In the genomic region with DNA sequence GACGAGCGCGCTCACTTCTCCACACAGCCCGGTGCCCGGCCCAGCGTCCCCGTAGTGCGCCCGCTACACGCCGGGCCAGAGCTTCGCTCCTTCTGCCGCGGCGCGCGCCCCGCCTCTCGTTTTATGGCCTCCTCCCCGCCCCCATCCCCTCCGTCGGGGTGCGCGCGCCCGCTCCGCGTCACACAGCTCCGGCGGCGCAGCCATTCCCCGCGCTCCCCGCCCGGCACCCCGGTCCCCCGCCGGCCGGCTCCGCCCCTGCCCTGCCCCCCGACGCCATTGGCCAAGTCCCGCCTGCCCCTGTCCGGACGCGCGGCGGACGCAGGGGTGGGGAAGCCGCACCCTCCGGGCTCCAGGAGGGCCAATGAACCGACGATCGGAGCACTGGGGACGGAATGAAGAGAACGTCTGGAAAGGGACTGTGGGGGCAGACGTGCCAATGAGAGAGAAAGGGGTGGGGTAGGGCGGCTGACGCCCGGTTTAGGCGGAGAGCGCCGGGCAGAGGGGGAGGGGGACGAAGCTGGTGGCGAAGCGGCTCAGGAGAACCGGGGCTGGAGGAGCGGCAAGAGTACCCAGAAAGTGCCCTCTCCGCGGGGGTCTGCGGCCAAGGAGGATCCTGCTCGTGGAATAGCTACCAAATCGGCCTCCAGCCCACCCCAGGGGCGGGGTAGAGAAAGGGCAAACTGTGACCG, we compare ENCODE assay signal across 1 cellular context.
TF ChIP-seq lines count a peak whose summit lies in the region.

A gene with protein sequence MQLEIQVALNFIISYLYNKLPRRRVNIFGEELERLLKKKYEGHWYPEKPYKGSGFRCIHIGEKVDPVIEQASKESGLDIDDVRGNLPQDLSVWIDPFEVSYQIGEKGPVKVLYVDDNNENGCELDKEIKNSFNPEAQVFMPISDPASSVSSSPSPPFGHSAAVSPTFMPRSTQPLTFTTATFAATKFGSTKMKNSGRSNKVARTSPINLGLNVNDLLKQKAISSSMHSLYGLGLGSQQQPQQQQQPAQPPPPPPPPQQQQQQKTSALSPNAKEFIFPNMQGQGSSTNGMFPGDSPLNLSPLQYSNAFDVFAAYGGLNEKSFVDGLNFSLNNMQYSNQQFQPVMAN (minus strand): TSS at position 94 of the 689 bp plus-strand sequence. CDS start 2,337 bp downstream, outside the sequence.

TF ChIP-seq in K562, 482 proteins besides CTCF, POLR2A, EP300 and RAD21 (continued from another document and continues in another):
- TF ChIP-seq, protein P1, sequence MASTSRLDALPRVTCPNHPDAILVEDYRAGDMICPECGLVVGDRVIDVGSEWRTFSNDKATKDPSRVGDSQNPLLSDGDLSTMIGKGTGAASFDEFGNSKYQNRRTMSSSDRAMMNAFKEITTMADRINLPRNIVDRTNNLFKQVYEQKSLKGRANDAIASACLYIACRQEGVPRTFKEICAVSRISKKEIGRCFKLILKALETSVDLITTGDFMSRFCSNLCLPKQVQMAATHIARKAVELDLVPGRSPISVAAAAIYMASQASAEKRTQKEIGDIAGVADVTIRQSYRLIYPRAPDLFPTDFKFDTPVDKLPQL (IDR thresholded peaks at IDR 0.05; ENCODE audit: extremely low read depth, insufficient read length) = peak; percentile 54
- no peak for TF ChIP-seq MAFK (IDR thresholded peaks at IDR 0.05; ENCODE audit: low read length)
- TF ChIP-seq RBM22 (IDR thresholded peaks at IDR 0.05; ENCODE audit: low read depth, low read length, poor library complexity, severe bottlenecking) = peak; percentile 97
- no peak for TF ChIP-seq NBN (IDR thresholded peaks at IDR 0.05; ENCODE audit: low read depth)
- TF ChIP-seq, protein P2, sequence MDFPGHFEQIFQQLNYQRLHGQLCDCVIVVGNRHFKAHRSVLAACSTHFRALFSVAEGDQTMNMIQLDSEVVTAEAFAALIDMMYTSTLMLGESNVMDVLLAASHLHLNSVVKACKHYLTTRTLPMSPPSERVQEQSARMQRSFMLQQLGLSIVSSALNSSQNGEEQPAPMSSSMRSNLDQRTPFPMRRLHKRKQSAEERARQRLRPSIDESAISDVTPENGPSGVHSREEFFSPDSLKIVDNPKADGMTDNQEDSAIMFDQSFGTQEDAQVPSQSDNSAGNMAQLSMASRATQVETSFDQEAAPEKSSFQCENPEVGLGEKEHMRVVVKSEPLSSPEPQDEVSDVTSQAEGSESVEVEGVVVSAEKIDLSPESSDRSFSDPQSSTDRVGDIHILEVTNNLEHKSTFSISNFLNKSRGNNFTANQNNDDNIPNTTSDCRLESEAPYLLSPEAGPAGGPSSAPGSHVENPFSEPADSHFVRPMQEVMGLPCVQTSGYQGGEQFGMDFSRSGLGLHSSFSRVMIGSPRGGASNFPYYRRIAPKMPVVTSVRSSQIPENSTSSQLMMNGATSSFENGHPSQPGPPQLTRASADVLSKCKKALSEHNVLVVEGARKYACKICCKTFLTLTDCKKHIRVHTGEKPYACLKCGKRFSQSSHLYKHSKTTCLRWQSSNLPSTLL (IDR thresholded peaks at IDR 0.05) = no peak
- 0 out of 2 replicates have a peak, but pooled peaks have one; percentile 15 for TF ChIP-seq ZC3H4 (CRISPR knock-in tag; IDR thresholded peaks at IDR 0.05; ENCODE audit: borderline replicate concordance)
- no peak for TF ChIP-seq CC2D1A (IDR thresholded peaks at IDR 0.05)
- TF ChIP-seq MTA2 (IDR thresholded peaks at IDR 0.05; ENCODE audit: low read depth) = 0 out of 2 replicates have a peak, but pooled peaks have one; percentile 19
- no peak for TF ChIP-seq XRCC4 (IDR thresholded peaks at IDR 0.05; ENCODE audit: extremely low read depth, insufficient read depth, insufficient read length)
- TF ChIP-seq RBM17 (IDR thresholded peaks at IDR 0.05; ENCODE audit: borderline replicate concordance, low read depth, low read length) = no peak
- no peak for TF ChIP-seq CREBBP (IDR thresholded peaks at IDR 0.05; ENCODE audit: low read depth, low read length)
- no peak for TF ChIP-seq HNRNPH1 (optimal IDR thresholded peaks at IDR 0.05; ENCODE audit: low read depth, low read length)
- TF ChIP-seq FOXP1 (CRISPR knock-in tag; IDR thresholded peaks at IDR 0.05) = peak; percentile 73; the same call in 1 of the 2 replicates
- 0 out of 2 replicates have a peak, but pooled peaks have one; percentile 31 for TF ChIP-seq PHTF2 (CRISPR knock-in tag; IDR thresholded peaks at IDR 0.05)
- no peak for TF ChIP-seq MED1 (CRISPR knock-in tag; IDR thresholded peaks at IDR 0.05; ENCODE audit: borderline replicate concordance)
- TF ChIP-seq, protein P3, sequence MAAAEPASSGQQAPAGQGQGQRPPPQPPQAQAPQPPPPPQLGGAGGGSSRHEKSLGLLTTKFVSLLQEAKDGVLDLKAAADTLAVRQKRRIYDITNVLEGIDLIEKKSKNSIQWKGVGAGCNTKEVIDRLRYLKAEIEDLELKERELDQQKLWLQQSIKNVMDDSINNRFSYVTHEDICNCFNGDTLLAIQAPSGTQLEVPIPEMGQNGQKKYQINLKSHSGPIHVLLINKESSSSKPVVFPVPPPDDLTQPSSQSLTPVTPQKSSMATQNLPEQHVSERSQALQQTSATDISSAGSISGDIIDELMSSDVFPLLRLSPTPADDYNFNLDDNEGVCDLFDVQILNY (CRISPR knock-in tag; IDR thresholded peaks at IDR 0.05) = no peak; the same call in 1 of the 2 replicates
- TF ChIP-seq SMARCA4 (IDR thresholded peaks at IDR 0.05) = no peak
- TF ChIP-seq SRSF3 (IDR thresholded peaks at IDR 0.05; ENCODE audit: insufficient read depth, low read length) = peak; percentile 71; the same call in 1 of the 2 replicates
- TF ChIP-seq SREBF1 (IDR thresholded peaks at IDR 0.05; ENCODE audit: borderline replicate concordance, low read depth, low read length) = no peak
- TF ChIP-seq KDM4B (IDR thresholded peaks at IDR 0.05; ENCODE audit: borderline replicate concordance in 2 of 2, low read depth in 1 of 2) = no peak; a peak in 1 of 4 replicates
- peak; percentile 94 for TF ChIP-seq CREM (IDR thresholded peaks at IDR 0.05; ENCODE audit: low read depth)
- peak; percentile 87 for TF ChIP-seq CXXC5 (CRISPR knock-in tag; IDR thresholded peaks at IDR 0.05)
- TF ChIP-seq, protein P4, sequence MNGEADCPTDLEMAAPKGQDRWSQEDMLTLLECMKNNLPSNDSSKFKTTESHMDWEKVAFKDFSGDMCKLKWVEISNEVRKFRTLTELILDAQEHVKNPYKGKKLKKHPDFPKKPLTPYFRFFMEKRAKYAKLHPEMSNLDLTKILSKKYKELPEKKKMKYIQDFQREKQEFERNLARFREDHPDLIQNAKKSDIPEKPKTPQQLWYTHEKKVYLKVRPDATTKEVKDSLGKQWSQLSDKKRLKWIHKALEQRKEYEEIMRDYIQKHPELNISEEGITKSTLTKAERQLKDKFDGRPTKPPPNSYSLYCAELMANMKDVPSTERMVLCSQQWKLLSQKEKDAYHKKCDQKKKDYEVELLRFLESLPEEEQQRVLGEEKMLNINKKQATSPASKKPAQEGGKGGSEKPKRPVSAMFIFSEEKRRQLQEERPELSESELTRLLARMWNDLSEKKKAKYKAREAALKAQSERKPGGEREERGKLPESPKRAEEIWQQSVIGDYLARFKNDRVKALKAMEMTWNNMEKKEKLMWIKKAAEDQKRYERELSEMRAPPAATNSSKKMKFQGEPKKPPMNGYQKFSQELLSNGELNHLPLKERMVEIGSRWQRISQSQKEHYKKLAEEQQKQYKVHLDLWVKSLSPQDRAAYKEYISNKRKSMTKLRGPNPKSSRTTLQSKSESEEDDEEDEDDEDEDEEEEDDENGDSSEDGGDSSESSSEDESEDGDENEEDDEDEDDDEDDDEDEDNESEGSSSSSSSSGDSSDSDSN (IDR thresholded peaks at IDR 0.05; ENCODE audit: borderline replicate concordance in 1 of 2, low read depth in 2 of 2, low read length in 2 of 2) = peak in 1 of 2 experiments; percentile 9; a peak in 1 of 4 replicates
- no peak for TF ChIP-seq ZNF778 (CRISPR knock-in tag; IDR thresholded peaks at IDR 0.05)
- TF ChIP-seq TCF7 (IDR thresholded peaks at IDR 0.05; ENCODE audit: borderline replicate concordance) = peak; percentile 69; the same call in 1 of the 2 replicates
- TF ChIP-seq, protein P5, sequence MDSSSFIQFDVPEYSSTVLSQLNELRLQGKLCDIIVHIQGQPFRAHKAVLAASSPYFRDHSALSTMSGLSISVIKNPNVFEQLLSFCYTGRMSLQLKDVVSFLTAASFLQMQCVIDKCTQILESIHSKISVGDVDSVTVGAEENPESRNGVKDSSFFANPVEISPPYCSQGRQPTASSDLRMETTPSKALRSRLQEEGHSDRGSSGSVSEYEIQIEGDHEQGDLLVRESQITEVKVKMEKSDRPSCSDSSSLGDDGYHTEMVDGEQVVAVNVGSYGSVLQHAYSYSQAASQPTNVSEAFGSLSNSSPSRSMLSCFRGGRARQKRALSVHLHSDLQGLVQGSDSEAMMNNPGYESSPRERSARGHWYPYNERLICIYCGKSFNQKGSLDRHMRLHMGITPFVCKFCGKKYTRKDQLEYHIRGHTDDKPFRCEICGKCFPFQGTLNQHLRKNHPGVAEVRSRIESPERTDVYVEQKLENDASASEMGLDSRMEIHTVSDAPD (CRISPR knock-in tag; IDR thresholded peaks at IDR 0.05) = no peak
- peak; percentile 89; the same call in 1 of the 2 replicates for TF ChIP-seq ILF3 (IDR thresholded peaks at IDR 0.05; ENCODE audit: borderline replicate concordance)
- peak; percentile 87; the same call in 1 of the 2 replicates for TF ChIP-seq ERF (CRISPR knock-in tag; IDR thresholded peaks at IDR 0.05)
- TF ChIP-seq, protein P6, sequence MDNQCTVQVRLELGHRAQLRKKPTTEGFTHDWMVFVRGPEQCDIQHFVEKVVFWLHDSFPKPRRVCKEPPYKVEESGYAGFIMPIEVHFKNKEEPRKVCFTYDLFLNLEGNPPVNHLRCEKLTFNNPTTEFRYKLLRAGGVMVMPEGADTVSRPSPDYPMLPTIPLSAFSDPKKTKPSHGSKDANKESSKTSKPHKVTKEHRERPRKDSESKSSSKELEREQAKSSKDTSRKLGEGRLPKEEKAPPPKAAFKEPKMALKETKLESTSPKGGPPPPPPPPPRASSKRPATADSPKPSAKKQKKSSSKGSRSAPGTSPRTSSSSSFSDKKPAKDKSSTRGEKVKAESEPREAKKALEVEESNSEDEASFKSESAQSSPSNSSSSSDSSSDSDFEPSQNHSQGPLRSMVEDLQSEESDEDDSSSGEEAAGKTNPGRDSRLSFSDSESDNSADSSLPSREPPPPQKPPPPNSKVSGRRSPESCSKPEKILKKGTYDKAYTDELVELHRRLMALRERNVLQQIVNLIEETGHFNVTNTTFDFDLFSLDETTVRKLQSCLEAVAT (IDR thresholded peaks at IDR 0.05) = peak in 1 of 2 experiments; percentile 23; a peak in 1 of 4 replicates
- no peak for TF ChIP-seq DIDO1 (tag; IDR thresholded peaks at IDR 0.05; ENCODE audit: low read depth)
- peak; percentile 96 for TF ChIP-seq POLR2AphosphoS5 (IDR thresholded peaks at IDR 0.05; ENCODE audit: control insufficient read depth, insufficient read depth, low read depth, low read length)
- peak; percentile 85; the same call in 1 of the 2 replicates for TF ChIP-seq POLR2AphosphoS2 (IDR thresholded peaks at IDR 0.05; ENCODE audit: low read length)
- peak; percentile 95 for TF ChIP-seq RBFOX2 (IDR thresholded peaks at IDR 0.05; ENCODE audit: low read depth, low read length)
- TF ChIP-seq, protein P7, sequence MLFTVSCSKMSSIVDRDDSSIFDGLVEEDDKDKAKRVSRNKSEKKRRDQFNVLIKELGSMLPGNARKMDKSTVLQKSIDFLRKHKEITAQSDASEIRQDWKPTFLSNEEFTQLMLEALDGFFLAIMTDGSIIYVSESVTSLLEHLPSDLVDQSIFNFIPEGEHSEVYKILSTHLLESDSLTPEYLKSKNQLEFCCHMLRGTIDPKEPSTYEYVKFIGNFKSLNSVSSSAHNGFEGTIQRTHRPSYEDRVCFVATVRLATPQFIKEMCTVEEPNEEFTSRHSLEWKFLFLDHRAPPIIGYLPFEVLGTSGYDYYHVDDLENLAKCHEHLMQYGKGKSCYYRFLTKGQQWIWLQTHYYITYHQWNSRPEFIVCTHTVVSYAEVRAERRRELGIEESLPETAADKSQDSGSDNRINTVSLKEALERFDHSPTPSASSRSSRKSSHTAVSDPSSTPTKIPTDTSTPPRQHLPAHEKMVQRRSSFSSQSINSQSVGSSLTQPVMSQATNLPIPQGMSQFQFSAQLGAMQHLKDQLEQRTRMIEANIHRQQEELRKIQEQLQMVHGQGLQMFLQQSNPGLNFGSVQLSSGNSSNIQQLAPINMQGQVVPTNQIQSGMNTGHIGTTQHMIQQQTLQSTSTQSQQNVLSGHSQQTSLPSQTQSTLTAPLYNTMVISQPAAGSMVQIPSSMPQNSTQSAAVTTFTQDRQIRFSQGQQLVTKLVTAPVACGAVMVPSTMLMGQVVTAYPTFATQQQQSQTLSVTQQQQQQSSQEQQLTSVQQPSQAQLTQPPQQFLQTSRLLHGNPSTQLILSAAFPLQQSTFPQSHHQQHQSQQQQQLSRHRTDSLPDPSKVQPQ (CRISPR knock-in tag; IDR thresholded peaks at IDR 0.05; ENCODE audit: borderline replicate concordance) = no peak
- TF ChIP-seq, protein P8, sequence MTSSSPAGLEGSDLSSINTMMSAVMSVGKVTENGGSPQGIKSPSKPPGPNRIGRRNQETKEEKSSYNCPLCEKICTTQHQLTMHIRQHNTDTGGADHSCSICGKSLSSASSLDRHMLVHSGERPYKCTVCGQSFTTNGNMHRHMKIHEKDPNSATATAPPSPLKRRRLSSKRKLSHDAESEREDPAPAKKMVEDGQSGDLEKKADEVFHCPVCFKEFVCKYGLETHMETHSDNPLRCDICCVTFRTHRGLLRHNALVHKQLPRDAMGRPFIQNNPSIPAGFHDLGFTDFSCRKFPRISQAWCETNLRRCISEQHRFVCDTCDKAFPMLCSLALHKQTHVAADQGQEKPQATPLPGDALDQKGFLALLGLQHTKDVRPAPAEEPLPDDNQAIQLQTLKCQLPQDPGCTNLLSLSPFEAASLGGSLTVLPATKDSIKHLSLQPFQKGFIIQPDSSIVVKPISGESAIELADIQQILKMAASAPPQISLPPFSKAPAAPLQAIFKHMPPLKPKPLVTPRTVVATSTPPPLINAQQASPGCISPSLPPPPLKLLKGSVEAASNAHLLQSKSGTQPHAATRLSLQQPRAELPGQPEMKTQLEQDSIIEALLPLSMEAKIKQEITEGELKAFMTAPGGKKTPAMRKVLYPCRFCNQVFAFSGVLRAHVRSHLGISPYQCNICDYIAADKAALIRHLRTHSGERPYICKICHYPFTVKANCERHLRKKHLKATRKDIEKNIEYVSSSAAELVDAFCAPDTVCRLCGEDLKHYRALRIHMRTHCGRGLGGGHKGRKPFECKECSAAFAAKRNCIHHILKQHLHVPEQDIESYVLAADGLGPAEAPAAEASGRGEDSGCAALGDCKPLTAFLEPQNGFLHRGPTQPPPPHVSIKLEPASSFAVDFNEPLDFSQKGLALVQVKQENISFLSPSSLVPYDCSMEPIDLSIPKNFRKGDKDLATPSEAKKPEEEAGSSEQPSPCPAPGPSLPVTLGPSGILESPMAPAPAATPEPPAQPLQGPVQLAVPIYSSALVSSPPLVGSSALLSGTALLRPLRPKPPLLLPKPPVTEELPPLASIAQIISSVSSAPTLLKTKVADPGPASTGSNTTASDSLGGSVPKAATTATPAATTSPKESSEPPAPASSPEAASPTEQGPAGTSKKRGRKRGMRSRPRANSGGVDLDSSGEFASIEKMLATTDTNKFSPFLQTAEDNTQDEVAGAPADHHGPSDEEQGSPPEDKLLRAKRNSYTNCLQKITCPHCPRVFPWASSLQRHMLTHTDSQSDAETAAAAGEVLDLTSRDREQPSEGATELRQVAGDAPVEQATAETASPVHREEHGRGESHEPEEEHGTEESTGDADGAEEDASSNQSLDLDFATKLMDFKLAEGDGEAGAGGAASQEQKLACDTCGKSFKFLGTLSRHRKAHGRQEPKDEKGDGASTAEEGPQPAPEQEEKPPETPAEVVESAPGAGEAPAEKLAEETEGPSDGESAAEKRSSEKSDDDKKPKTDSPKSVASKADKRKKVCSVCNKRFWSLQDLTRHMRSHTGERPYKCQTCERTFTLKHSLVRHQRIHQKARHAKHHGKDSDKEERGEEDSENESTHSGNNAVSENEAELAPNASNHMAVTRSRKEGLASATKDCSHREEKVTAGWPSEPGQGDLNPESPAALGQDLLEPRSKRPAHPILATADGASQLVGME (CRISPR knock-in tag; IDR thresholded peaks at IDR 0.05) = 0 out of 2 replicates have a peak, but pooled peaks have one; percentile 21
- TF ChIP-seq ZNF445 (CRISPR knock-in tag; IDR thresholded peaks at IDR 0.05; ENCODE audit: low read depth) = no peak
